15 cellular contexts compared by ENCODE assay signal in genomic region chr9:77945798-77946197, GRCh38.
DNase-seq lines count a peak whose midpoint lies in the region; ATAC-seq and TF ChIP-seq lines count a peak whose summit lies in the region.
"Had no signal": no experiment of that assay in that cellular context is flagged by ENCODE, and none has a peak within 500 bp of the region (broad histone marks: within the 10 kb centered on the region; RNA-seq: fewer than 3 reads in every experiment).

No MANE protein-coding gene starts in this region.

- no peaks in the 10 kb centered on the region for H3K27me3 Mint-ChIP-seq in activated T-helper 17 cell treated with anti-CD3 and anti-CD28 coated beads, Interleukin-2, amount 50 U/mL, for 72 hours
- H3K27me3 Mint-ChIP-seq: activated CD4-positive, alpha-beta memory T cell treated with anti-CD3 and anti-CD28 coated beads for 36 hours; activated naive CD4-positive, alpha-beta T cell treated with anti-CD3 and anti-CD28 coated beads, Interleukin-2, amount 50 U/mL, for 24 hours had no signal

- H2AK9ac ChIP-seq in IMR-90 (replicated peaks; ENCODE audit: low read depth, low read length, poor library complexity), result no peak overlapping the region

- DNase-seq in IMR-90 (peak; percentile 47), hepatic stellate cell (ENCODE audit: low spot score) (peak; percentile 27), NCI-H446 treated with DMSO at 0.1 percent for 48 hours (lab: John Stamatoyannopoulos, UW) (no peak), NCI-H2081 (lab: John Stamatoyannopoulos, UW) (no peak), NCI-H1930 (lab: John Stamatoyannopoulos, UW) (no peak)
- DNase-seq: activated CD4-positive, alpha-beta memory T cell treated with anti-CD3 and anti-CD28 coated beads for 36 hours; DMS153; effector CD8-positive, alpha-beta T cell; NCI-H526 treated with DMSO at 0.1 percent for 48 hours; SW 1271 had no signal

- intact Hi-C loops in IMR-90 (cut with micrococcal nuclease), result no loop called here

- POLR2A ChIA-PET in IMR-90 (lab: Charles Lee; ENCODE audit: unreplicated experiment), result no interaction called here

- H3K4me2 ChIP-seq in IMR-90 (ENCODE audit: low read depth, low read length), result peak overlapping the region; percentile 3; the same call in 1 of the 2 replicates

- H3K4me3 ChIP-seq in IMR-90 (ENCODE audit: insufficient read depth, low read depth, low read length), result no peak overlapping the region
- H3K4me3 ChIP-seq in subcutaneous abdominal adipose tissue (ENCODE audit: low read depth in 1 of 5, low read length in 5 of 5), result no peak overlapping the region

- H2BK15ac ChIP-seq in IMR-90 (ENCODE audit: low read depth, low read length), result no peak overlapping the region

- H2BK5ac ChIP-seq in IMR-90 (ENCODE audit: low read depth, low read length, poor library complexity, severe bottlenecking), result no peak overlapping the region

- no peak overlapping the region for H4K8ac ChIP-seq in IMR-90 (ENCODE audit: low read depth in 2 of 2, low read length in 2 of 2)

- no peak overlapping the region for H3K4me3 Mint-ChIP-seq in activated T-helper 17 cell treated with anti-CD3 and anti-CD28 coated beads, Interleukin-2, amount 50 U/mL, for 72 hours
- H3K4me3 Mint-ChIP-seq: activated CD4-positive, alpha-beta memory T cell treated with anti-CD3 and anti-CD28 coated beads for 36 hours had no signal

- H2BK120ac ChIP-seq in IMR-90 (ENCODE audit: low read depth, low read length), result no peak overlapping the region

- no peak for TF ChIP-seq POLR2A in IMR-90 (IDR thresholded peaks at IDR 0.05; ENCODE audit: low read depth, low read length)

- no peak for TF ChIP-seq CTCF in IMR-90 (conservative IDR thresholded peaks at IDR 0.05; ENCODE audit: low read depth, low read length)

- no peaks in the 10 kb centered on the region for H3K9me3 ChIP-seq in IMR-90 (ENCODE audit: control insufficient read depth, insufficient read depth, low read length)
- H3K9me3 ChIP-seq in subcutaneous abdominal adipose tissue (ENCODE audit: control insufficient read depth in 5 of 5, low read length in 5 of 5), result no peaks in the 10 kb centered on the region

- no TSS peak for BruUV-seq in IMR-90 (replicated peaks; lab: Mats Ljungman, UMichigan)

- H3K23ac ChIP-seq in IMR-90 (ENCODE audit: low read depth, low read length), result no peak overlapping the region

- no peak overlapping the region for H2BK20ac ChIP-seq in IMR-90 (ENCODE audit: low read depth, low read length)

- CTCF ChIA-PET in IMR-90 (lab: Yijun Ruan, JAX), result no interaction called here

- H3K27ac Mint-ChIP-seq in activated T-helper 17 cell treated with anti-CD3 and anti-CD28 coated beads, Interleukin-2, amount 50 U/mL, for 72 hours, result peak overlapping the region; percentile 16
- H3K27ac Mint-ChIP-seq: activated CD4-positive, alpha-beta memory T cell treated with anti-CD3 and anti-CD28 coated beads for 36 hours; activated naive CD4-positive, alpha-beta T cell treated with anti-CD3 and anti-CD28 coated beads, Interleukin-2, amount 50 U/mL, for 24 hours had no signal

- H3K18ac ChIP-seq in IMR-90 (ENCODE audit: low read depth, low read length), result no peak overlapping the region

- no peak overlapping the region for H4K5ac ChIP-seq in IMR-90 (ENCODE audit: low read depth, low read length)

- no peak overlapping the region for H4K91ac ChIP-seq in IMR-90 (ENCODE audit: insufficient read depth, low read depth, low read length)

- no peak overlapping the region for H3K14ac ChIP-seq in IMR-90 (replicated peaks; ENCODE audit: low read depth, low read length)

- in situ Hi-C loops in IMR-90 (cut with MboI; ENCODE audit: low sequenced_read_pairs), result no loop called here

- peaks cover 24% of the 10 kb centered on the region for H3K4me1 Mint-ChIP-seq in activated T-helper 17 cell treated with anti-CD3 and anti-CD28 coated beads, Interleukin-2, amount 50 U/mL, for 72 hours

- H3K9ac ChIP-seq in IMR-90 (ENCODE audit: low read depth, low read length), result no peak overlapping the region
- no peak overlapping the region for H3K9ac ChIP-seq in subcutaneous abdominal adipose tissue (ENCODE audit: low read length in 5 of 5)

- H3K4me1 ChIP-seq in IMR-90 (ENCODE audit: control insufficient read depth, insufficient read depth, low read length), result peaks cover 11% of the 10 kb centered on the region
- peaks cover 5 to 57% (median 49%) of the 10 kb centered on the region in 5 donors for H3K4me1 ChIP-seq in subcutaneous abdominal adipose tissue (ENCODE audit: control insufficient read depth in 5 of 5, insufficient read depth in 5 of 5, low read length in 5 of 5)

- no peak overlapping the region for H2AK5ac ChIP-seq in IMR-90 (ENCODE audit: low read depth, low read length)

- no peak overlapping the region for H3K4ac ChIP-seq in IMR-90 (ENCODE audit: low read depth, low read length)

- H3K36me3 Mint-ChIP-seq in activated T-helper 17 cell treated with anti-CD3 and anti-CD28 coated beads, Interleukin-2, amount 50 U/mL, for 72 hours (ENCODE audit: low read depth), result no peaks in the 10 kb centered on the region
- H3K36me3 Mint-ChIP-seq: activated naive CD4-positive, alpha-beta T cell treated with anti-CD3 and anti-CD28 coated beads, Interleukin-2, amount 50 U/mL, for 24 hours had no signal

- H4K20me1 ChIP-seq in IMR-90 (ENCODE audit: insufficient read depth, low read length), result peaks cover 32% of the 10 kb centered on the region; the same call in 1 of the 2 replicates

- H3K27ac ChIP-seq in IMR-90 (ENCODE audit: insufficient read depth, low read length), result no peak overlapping the region
- peak overlapping the region; percentile 57 for H3K27ac ChIP-seq in subcutaneous abdominal adipose tissue (ENCODE audit: low read depth, low read length)

- no peak for TF ChIP-seq RAD21 in IMR-90 (IDR thresholded peaks at IDR 0.05; ENCODE audit: low read length)

- peaks cover 34 to 60% of the 10 kb centered on the region in 2 experiments for H3K79me1 ChIP-seq in IMR-90 (ENCODE audit: low read depth in 1 of 2, low read length in 2 of 2)

- H3K9me1 ChIP-seq in IMR-90 (ENCODE audit: insufficient read depth, low read length), result peaks cover 24% of the 10 kb centered on the region

- no peaks in the 10 kb centered on the region for H3K9me3 Mint-ChIP-seq in activated T-helper 17 cell treated with anti-CD3 and anti-CD28 coated beads, Interleukin-2, amount 50 U/mL, for 72 hours
- H3K9me3 Mint-ChIP-seq: activated CD4-positive, alpha-beta memory T cell treated with anti-CD3 and anti-CD28 coated beads for 36 hours; activated naive CD4-positive, alpha-beta T cell treated with anti-CD3 and anti-CD28 coated beads, Interleukin-2, amount 50 U/mL, for 24 hours had no signal

- dilution Hi-C loops in IMR-90 (cut with HindIII; ENCODE audit: low sequenced_read_pairs, unreplicated experiment), result no loop called here

- no peak overlapping the region for H2AFZ ChIP-seq in IMR-90 (replicated peaks; ENCODE audit: low read length, poor library complexity)

- WGBS in IMR-90 (ENCODE audit: extremely low coverage in 2 of 2, insufficient read length in 1 of 2), 2 experiments, result no CpG with 5 or more reads among the region's 5 CpGs

- no peak overlapping the region for H3K56ac ChIP-seq in IMR-90 (ENCODE audit: extremely low read depth, insufficient read depth, low read length)

- H3K27me3 ChIP-seq in IMR-90 (ENCODE audit: control insufficient read depth, insufficient read depth, low read length), result no peaks in the 10 kb centered on the region
- no peaks in the 10 kb centered on the region for H3K27me3 ChIP-seq in subcutaneous abdominal adipose tissue (ENCODE audit: control insufficient read depth in 5 of 5, insufficient read depth in 4 of 5, low read length in 5 of 5)

- H3K36me3 ChIP-seq in IMR-90 (ENCODE audit: control insufficient read depth, insufficient read depth, low read length) (no peaks in the 10 kb centered on the region), subcutaneous abdominal adipose tissue (ENCODE audit: control insufficient read depth in 5 of 5, insufficient read depth in 5 of 5, low read length in 5 of 5) (no peaks in the 10 kb centered on the region)

- peak; percentile 74 for ATAC-seq in IMR-90 (ENCODE audit: low read depth)
- no peak for ATAC-seq in activated T-helper 17 cell treated with anti-CD3 and anti-CD28 coated beads, Interleukin-2, amount 50 U/mL, for 72 hours (replicated peaks)
- no peak for ATAC-seq in HG02870 (IDR thresholded peaks at IDR 0.05; ENCODE audit: unreplicated experiment)
- ATAC-seq: HCT116 had no signal

TF ChIP-seq in IMR-90, 13 proteins besides CTCF, POLR2A, EP300 and RAD21:
- TF ChIP-seq CEBPB (IDR thresholded peaks at IDR 0.05; ENCODE audit: low read depth, low read length), result peak; percentile 21; the same call in 1 of the 2 replicates
- TF ChIP-seq RFX5 (IDR thresholded peaks at IDR 0.05; ENCODE audit: low read depth, low read length), result no peak
- no peak for TF ChIP-seq RCOR1 (IDR thresholded peaks at IDR 0.05; ENCODE audit: insufficient replicate concordance, low read length)
- TF ChIP-seq MAFK (IDR thresholded peaks at IDR 0.05; ENCODE audit: low read depth, low read length), result no peak

Comparison
In these comparisons a context has a peak if more than half of its experiments do, and no peak if none do; other contexts are left out.
1. DNase-seq: peak in IMR-90 (single experiment) and hepatic stellate cell (single experiment); none in NCI-H446 treated with DMSO at 0.1 percent for 48 hours (single experiment), NCI-H2081 (0 of 2) and NCI-H1930 (0 of 2).